In genomic region chr16:50193594-50193993, GRCh38 we compare ENCODE assay signal across 14 cellular contexts. TPM values are rescaled to one million over a fixed set of nuclear protein-coding genes. Genes with fewer than 3 reads are reported as not detected.
DNase-seq lines count a peak whose midpoint lies in the region; ATAC-seq lines count a peak whose summit lies in the region.
"Had no signal": no experiment of that assay in that cellular context is flagged by ENCODE, and none has a peak within 500 bp of the region (broad histone marks: within the 10 kb centered on the region; RNA-seq: fewer than 3 reads in every experiment).

No MANE protein-coding gene starts in this region.

- peaks cover 49% of the 10 kb centered on the region for H4K20me1 ChIP-seq in BLaER1

- H3K27me3 Mint-ChIP-seq in activated T-helper 17 cell treated with anti-CD3 and anti-CD28 coated beads, Interleukin-2, amount 50 U/mL, for 72 hours, result no peaks in the 10 kb centered on the region
- H3K27me3 Mint-ChIP-seq: activated CD4-positive, alpha-beta memory T cell treated with anti-CD3 and anti-CD28 coated beads for 36 hours had no signal

- H3K36me3 Mint-ChIP-seq in activated T-helper 17 cell treated with anti-CD3 and anti-CD28 coated beads, Interleukin-2, amount 50 U/mL, for 72 hours (ENCODE audit: low read depth), result no peaks in the 10 kb centered on the region
- H3K36me3 Mint-ChIP-seq: activated CD4-positive, alpha-beta memory T cell treated with anti-CD3 and anti-CD28 coated beads for 36 hours had no signal

- no peak overlapping the region for H2AK5ac ChIP-seq in mesendoderm (ENCODE audit: low read length)

- peaks cover 38% of the 10 kb centered on the region for H3K4me1 Mint-ChIP-seq in activated T-helper 17 cell treated with anti-CD3 and anti-CD28 coated beads, Interleukin-2, amount 50 U/mL, for 72 hours

- H3K4me1 ChIP-seq in BLaER1 (peaks cover 57% of the 10 kb centered on the region), mesendoderm (ENCODE audit: control insufficient read depth, low read depth, low read length) (no peaks in the 10 kb centered on the region)

- H3K56ac ChIP-seq in mesendoderm (ENCODE audit: low read length), result no peak overlapping the region

- no peak overlapping the region for H4K8ac ChIP-seq in mesendoderm (ENCODE audit: low read depth, low read length)

- no peak overlapping the region for H2BK15ac ChIP-seq in mesendoderm (replicated peaks; ENCODE audit: low read depth)

- no peak overlapping the region for H3K27ac ChIP-seq in BLaER1
- no peak overlapping the region for H3K27ac ChIP-seq in mesendoderm (ENCODE audit: low read depth, low read length)

- H4K5ac ChIP-seq in mesendoderm (ENCODE audit: low read length), result no peak overlapping the region

- peaks cover 10% of the 10 kb centered on the region; the same call in 1 of the 2 replicates for H3K9me3 ChIP-seq in BLaER1

- no peak for ATAC-seq in activated T-helper 17 cell treated with anti-CD3 and anti-CD28 coated beads, Interleukin-2, amount 50 U/mL, for 72 hours (replicated peaks)
- no peak for ATAC-seq in GM21825 (IDR thresholded peaks at IDR 0.05; ENCODE audit: unreplicated experiment)

- peak overlapping the region; percentile 12 for H2BK120ac ChIP-seq in mesendoderm (ENCODE audit: low read depth, low read length)

- no peak overlapping the region for H3K4me3 Mint-ChIP-seq in activated T-helper 17 cell treated with anti-CD3 and anti-CD28 coated beads, Interleukin-2, amount 50 U/mL, for 72 hours
- H3K4me3 Mint-ChIP-seq: activated CD4-positive, alpha-beta memory T cell treated with anti-CD3 and anti-CD28 coated beads for 36 hours had no signal

- DNase-seq in ELR (ENCODE audit: low read depth) (peak; percentile 58), mesendoderm (peak; percentile 8), COLO668 (lab: John Stamatoyannopoulos, UW; ENCODE audit: unreplicated experiment) (no peak), NCI-H526 treated with DMSO at 0.1 percent for 48 hours (lab: John Stamatoyannopoulos, UW) (no peak)
- DNase-seq: activated CD4-positive, alpha-beta memory T cell treated with anti-CD3 and anti-CD28 coated beads for 36 hours; activated gamma-delta T cell treated with Interleukin-2 at 50 U/mL for 16 hours; effector CD4-positive, alpha-beta T cell; foreskin fibroblast; NCI-H2081 treated with DMSO at 0.1 percent for 48 hours; SHP77 had no signal

- H3K27ac Mint-ChIP-seq in activated T-helper 17 cell treated with anti-CD3 and anti-CD28 coated beads, Interleukin-2, amount 50 U/mL, for 72 hours, result peak overlapping the region; percentile 78
- H3K27ac Mint-ChIP-seq: activated CD4-positive, alpha-beta memory T cell treated with anti-CD3 and anti-CD28 coated beads for 36 hours had no signal

- WGBS in mesendoderm (ENCODE audit: extremely low coverage, insufficient coverage, low lambda C conversion rate), result no CpG with 5 or more reads among the region's 5 CpGs

- peaks cover 3% of the 10 kb centered on the region for H3K79me1 ChIP-seq in mesendoderm (ENCODE audit: low read length)

- no peak overlapping the region for H2BK5ac ChIP-seq in mesendoderm (ENCODE audit: low read length)

- no peak overlapping the region for H3K18ac ChIP-seq in mesendoderm (ENCODE audit: low read length)

- no peak overlapping the region for H3K4ac ChIP-seq in mesendoderm (ENCODE audit: low read depth, low read length)

- H3K27me3 ChIP-seq in BLaER1, result no peaks in the 10 kb centered on the region
- H3K27me3 ChIP-seq in mesendoderm (ENCODE audit: insufficient read depth, low read length, poor library complexity), result no peaks in the 10 kb centered on the region
- H3K27me3 ChIP-seq: BLaER1 treated with 17β-estradiol and CSF1 and Interleukin-3, amounts not matched to agents 10 nM and 100 nM had no signal

- no peaks in the 10 kb centered on the region for H3K36me3 ChIP-seq in BLaER1
- H3K36me3 ChIP-seq in mesendoderm (ENCODE audit: control insufficient read depth, insufficient read depth, low read length), result no peaks in the 10 kb centered on the region

- peak overlapping the region; percentile 4; the same call in 1 of the 2 replicates for H3K4me2 ChIP-seq in BLaER1
- H3K4me2 ChIP-seq in mesendoderm (ENCODE audit: low read length), result no peak overlapping the region

- no peak overlapping the region for H3K23ac ChIP-seq in mesendoderm (ENCODE audit: low read length)

- H3K9ac ChIP-seq in BLaER1, result no peak overlapping the region
- H3K9ac ChIP-seq in mesendoderm (ENCODE audit: low read length), result no peak overlapping the region
- H3K9ac ChIP-seq: BLaER1 treated with 17β-estradiol and CSF1 and Interleukin-3, amounts not matched to agents 10 nM and 100 nM had no signal

- no peaks in the 10 kb centered on the region for H3K79me2 ChIP-seq in mesendoderm (ENCODE audit: control insufficient read depth, insufficient read depth, low read length)

- H3K4me3 ChIP-seq in BLaER1 (no peak overlapping the region), mesendoderm (ENCODE audit: low read length) (no peak overlapping the region)

- H3K9me3 Mint-ChIP-seq in activated T-helper 17 cell treated with anti-CD3 and anti-CD28 coated beads, Interleukin-2, amount 50 U/mL, for 72 hours, result no peaks in the 10 kb centered on the region
- H3K9me3 Mint-ChIP-seq: activated CD4-positive, alpha-beta memory T cell treated with anti-CD3 and anti-CD28 coated beads for 36 hours had no signal

RNA-seq across cellular contexts. Expression of gene TENT4B, which starts 40.5 kb away (rescaled TPM):
- total RNA-seq in activated T-helper 17 cell treated with anti-CD3 and anti-CD28 coated beads, Interleukin-2, amount 50 U/mL, for 72 hours, result 10 to 100 TPM; 16.3 to 31.5 TPM
- polyA plus RNA-seq in mesendoderm (2013, experiment 1 of 2), result 10.7 TPM
- polyA plus RNA-seq in mesendoderm (2013, experiment 2 of 2), result 10.4 TPM

Comparison
In these comparisons a context has a peak if more than half of its experiments do, and no peak if none do; other contexts are left out.
1. DNase-seq: peak in ELR (single experiment) and mesendoderm (single experiment); none in COLO668 (single experiment) and NCI-H526 treated with DMSO at 0.1 percent for 48 hours (single experiment).